ENCODE assay signal across 33 cellular contexts in the genomic region with DNA sequence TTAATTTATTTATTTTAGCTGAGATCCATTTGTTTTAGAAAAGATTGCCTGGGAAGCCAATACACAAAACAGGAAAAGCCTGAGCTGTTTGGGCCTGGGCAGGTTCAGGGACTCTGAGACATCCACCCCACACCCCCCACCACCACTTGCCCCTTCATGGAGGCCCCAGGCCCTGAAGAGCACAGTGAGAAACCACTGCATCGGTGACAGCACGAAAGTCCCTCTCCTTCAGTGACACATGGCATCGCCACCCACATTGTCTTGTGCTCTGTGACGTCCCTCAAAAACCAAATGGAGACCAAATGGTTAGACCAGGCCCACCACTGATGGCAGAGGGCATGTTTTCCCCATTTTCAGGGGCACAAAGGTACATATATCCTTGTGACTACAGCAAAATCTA.
"Had no signal": no experiment of that assay in that cellular context is flagged by ENCODE, and none has a peak within 500 bp of the region (broad histone marks: within the 10 kb centered on the region; RNA-seq: fewer than 3 reads in every experiment).

No MANE protein-coding gene starts in this region.

- ATAC-seq: activated naive CD4-positive, alpha-beta T cell treated with anti-CD3 and anti-CD28 coated beads, Interleukin-2, amount 50 U/mL, for 72 hours; activated naive CD8-positive, alpha-beta T cell treated with anti-CD3 and anti-CD28 coated beads, Interleukin-2, amount 50 U/mL, for 24 hours; activated T-cell treated with anti-CD3 and anti-CD28 coated beads, Interleukin-2, amount 50 U/mL, for 4 hours; activated T-cell treated with anti-CD3 and anti-CD28 coated beads, Interleukin-2, amount 50 U/mL, for 72 hours; activated T-helper 17 cell treated with anti-CD3 and anti-CD28 coated beads, Interleukin-2, amount 50 U/mL, for 72 hours; body of pancreas had no signal

- H3K27ac ChIP-seq: adrenal gland, ascending aorta, body of pancreas, brain microvascular endothelial cell, breast epithelium, cardiac muscle cell had no signal

- H3K27me3 ChIP-seq: adrenal gland, ascending aorta, body of pancreas, brain microvascular endothelial cell, breast epithelium, cardiac muscle cell had no signal

- H3K4me1 ChIP-seq: adrenal gland, ascending aorta, body of pancreas, breast epithelium had no signal

- H3K36me3 ChIP-seq: adrenal gland, ascending aorta, brain microvascular endothelial cell, breast epithelium, cardiac muscle cell had no signal

- DNase-seq: activated effector memory CD4-positive, alpha-beta T cell treated with anti-CD3 and anti-CD28 coated beads, Interleukin-2, amount 50 U/mL, for 16 hours; activated effector memory CD4-positive, alpha-beta T cell treated with Interleukin-2 at 50 U/mL for 16 hours; activated gamma-delta T cell; activated gamma-delta T cell treated with Interleukin-2 at 50 U/mL for 16 hours; activated naive CD4-positive, alpha-beta T cell; activated naive CD4-positive, alpha-beta T cell treated with anti-CD3 and anti-CD28 coated beads for 36 hours; activated naive CD4-positive, alpha-beta T cell treated with anti-CD3 and anti-CD28 coated beads, Interleukin-2, amount 10 ng/mL, durations not matched to agents 7 days and 5 days; activated naive CD4-positive, alpha-beta T cell treated with anti-CD3 and anti-CD28 coated beads, Interleukin-2, amount 50 U/mL, for 16 hours; activated naive CD4-positive, alpha-beta T cell treated with Interleukin-2 at 50 U/mL for 16 hours; activated naive CD8-positive, alpha-beta T cell treated with anti-CD3 and anti-CD28 coated beads for 36 hours; activated naive CD8-positive, alpha-beta T cell treated with anti-CD3 and anti-CD28 coated beads, Interleukin-2, amount 10 ng/mL, durations not matched to agents 7 days and 5 days; activated naive CD8-positive, alpha-beta T cell treated with anti-CD3 and anti-CD28 coated beads, Interleukin-2, amount 50 U/mL, for 24 hours; activated T-cell treated with anti-CD3 and anti-CD28 coated beads, Interleukin-2, amount 50 U/mL, for 1 hour; activated T-cell treated with anti-CD3 and anti-CD28 coated beads, Interleukin-2, amount 50 U/mL, for 24 hours; activated T-cell treated with anti-CD3 and anti-CD28 coated beads, Interleukin-2, amount 50 U/mL, for 4 hours; activated T-cell treated with anti-CD3 and anti-CD28 coated beads, Interleukin-2, amount 50 U/mL, for 48 hours; activated T-cell treated with anti-CD3 and anti-CD28 coated beads, Interleukin-2, amount 50 U/mL, for 72 hours; adrenal gland; amniotic stem cell; amygdala; anterior cingulate cortex; aorta; body of pancreas; brain microvascular endothelial cell; central memory CD4-positive, alpha-beta T cell; cerebellar nuclear complex had no signal

- FAIRE-seq: astrocyte, bronchial epithelial cell had no signal

- H3K9me3 ChIP-seq: adrenal gland, ascending aorta, body of pancreas, breast epithelium had no signal

- H3K4me3 ChIP-seq: adrenal gland, ascending aorta, body of pancreas, breast epithelium, cardiac muscle cell had no signal
